Comparison of ENCODE assay signal across 11 cellular contexts in genomic region chr17:79036609-79037008, GRCh38. TPM values are rescaled to one million over a fixed set of nuclear protein-coding genes. Genes with fewer than 3 reads are reported as not detected.
DNase-seq lines count a peak whose midpoint lies in the region; ATAC-seq, FAIRE-seq and TF ChIP-seq lines count a peak whose summit lies in the region.
"Had no signal": no experiment of that assay in that cellular context is flagged by ENCODE, and none has a peak within 500 bp of the region (broad histone marks: within the 10 kb centered on the region; RNA-seq: fewer than 3 reads in every experiment).

No MANE protein-coding gene starts in this region.

- FAIRE-seq in D721Med (lab: Jason Lieb, UNC), result peak; percentile 55

- DNase-seq in D721Med (ENCODE audit: insufficient read length, low spot score) (peak; percentile 64), PC-9 (peak in 1 of 2 experiments; percentile 77), fibroblast of gingiva (ENCODE audit: low read depth) (peak; percentile 93), psoas muscle (no peak), T1000 (lab: John Stamatoyannopoulos, UW) (no peak), OCI-M2 (lab: John Stamatoyannopoulos, UW; ENCODE audit: unreplicated experiment) (no peak), NCI-H510A treated with DMSO at 0.1 percent for 48 hours (lab: John Stamatoyannopoulos, UW) (no peak)
- no peak for DNase-seq in stimulated activated naive B cell treated with anti-CD40 and anti-IgM and Interleukin-4, amounts not matched to agents 10 μg/mL and 1 μg/mL and 100 μg/mL, for 72 hours
- DNase-seq: NCI-H2107 had no signal

- no peaks in the 10 kb centered on the region for H4K20me1 ChIP-seq in PC-9 (ENCODE audit: insufficient read depth)

- no peak overlapping the region for H3K27ac Mint-ChIP-seq in stimulated activated naive B cell treated with anti-CD40 and anti-IgM and Interleukin-4, amounts not matched to agents 10 μg/mL and 1 μg/mL and 100 μg/mL, for 72 hours

- H3K9me3 ChIP-seq in PC-9 (ENCODE audit: insufficient read depth, low read depth), result no peaks in the 10 kb centered on the region
- H3K9me3 ChIP-seq in psoas muscle, result no peaks in the 10 kb centered on the region
- H3K9me3 ChIP-seq: right atrium auricular region, uterus had no signal

- no peaks in the 10 kb centered on the region for H3K36me3 Mint-ChIP-seq in stimulated activated naive B cell treated with anti-CD40 and anti-IgM and Interleukin-4, amounts not matched to agents 10 μg/mL and 1 μg/mL and 100 μg/mL, for 72 hours

- H3K79me2 ChIP-seq in PC-9 (ENCODE audit: low read depth), result no peaks in the 10 kb centered on the region

- H3K9me3 Mint-ChIP-seq in stimulated activated naive B cell treated with anti-CD40 and anti-IgM and Interleukin-4, amounts not matched to agents 10 μg/mL and 1 μg/mL and 100 μg/mL, for 72 hours, result no peaks in the 10 kb centered on the region

- no peaks in the 10 kb centered on the region for H3K4me1 Mint-ChIP-seq in stimulated activated naive B cell treated with anti-CD40 and anti-IgM and Interleukin-4, amounts not matched to agents 10 μg/mL and 1 μg/mL and 100 μg/mL, for 72 hours

- BruUV-seq in PC-9 (replicated peaks; lab: Mats Ljungman, UMichigan), result no TSS peak

- H3F3A ChIP-seq in PC-9 (ENCODE audit: insufficient read depth, low read depth), result peaks cover 9% of the 10 kb centered on the region

- H3K4me2 ChIP-seq in PC-9, result peak overlapping the region; percentile 42

- H3K27me3 Mint-ChIP-seq in stimulated activated naive B cell treated with anti-CD40 and anti-IgM and Interleukin-4, amounts not matched to agents 10 μg/mL and 1 μg/mL and 100 μg/mL, for 72 hours, result peaks cover 15 to 18% of the 10 kb centered on the region in 2 donors

- POLR2A ChIA-PET in PC-9 (lab: Charles Lee; ENCODE audit: unreplicated experiment), result interaction anchor here (1.4 kb wide), 1 partner anchor 10 kb away, joined by 15 read pairs; no protein-coding TSS in a partner anchor

- intact Hi-C loops in PC-9 (cut with micrococcal nuclease; ENCODE audit: unreplicated experiment) (no loop called here), psoas muscle (cut with DNase I) (no loop called here)

- H3K4me1 ChIP-seq in PC-9 (replicated peaks; ENCODE audit: insufficient read depth) (peaks cover 26% of the 10 kb centered on the region), psoas muscle (peaks cover 11% of the 10 kb centered on the region)
- H3K4me1 ChIP-seq: uterus had no signal

- CTCF ChIA-PET in PC-9 (lab: Charles Lee), result interaction anchor here (0.5 to 1.2 kb wide), 5 partner anchors 10 to 357 kb away, joined by 3 to 5 read pairs (median 4); no protein-coding TSS in a partner anchor

- 0 out of 2 replicates have a peak overlapping the region, but pooled peaks have one; percentile 32 for H3K27ac ChIP-seq in PC-9
- peak overlapping the region; percentile 30 for H3K27ac ChIP-seq in psoas muscle

- no peak overlapping the region for H2AFZ ChIP-seq in PC-9

- H3K9me2 ChIP-seq in PC-9 (ENCODE audit: insufficient read depth), result no peaks in the 10 kb centered on the region

- peak; percentile 57 to 80 (median 76) for ATAC-seq in psoas muscle
- no peak for ATAC-seq in stimulated activated naive B cell treated with anti-CD40 and anti-IgM and Interleukin-4, amounts not matched to agents 10 μg/mL and 1 μg/mL and 100 μg/mL, for 72 hours (replicated peaks)

- no peak overlapping the region for H3K4me3 Mint-ChIP-seq in stimulated activated naive B cell treated with anti-CD40 and anti-IgM and Interleukin-4, amounts not matched to agents 10 μg/mL and 1 μg/mL and 100 μg/mL, for 72 hours

- no peaks in the 10 kb centered on the region for H3K27me3 ChIP-seq in PC-9 (ENCODE audit: insufficient read depth, low read depth)
- H3K27me3 ChIP-seq in psoas muscle (ENCODE audit: insufficient read depth in 3 of 3, low read length in 2 of 3), result peaks cover 0 to 9% (median 0%) of the 10 kb centered on the region in 3 donors
- H3K27me3 ChIP-seq: right atrium auricular region, uterus had no signal

- no peaks in the 10 kb centered on the region for H3K36me3 ChIP-seq in PC-9 (ENCODE audit: low read depth)
- H3K36me3 ChIP-seq in psoas muscle (ENCODE audit: insufficient read depth in 1 of 2, low read depth in 1 of 2), result no peaks in the 10 kb centered on the region
- H3K36me3 ChIP-seq: uterus had no signal

- TF ChIP-seq CTCF in D721Med (IDR thresholded peaks at IDR 0.05; ENCODE audit: insufficient read depth, missing control alignments) (no peak), PC-9 (conservative IDR thresholded peaks at IDR 0.05) (no peak), psoas muscle (IDR thresholded peaks at IDR 0.05) (no peak)

- WGBS in psoas muscle, 3 donors, result 60 to 71% (median 63%) methylated on average over 2 of the region's 2 CpGs

- H3K4me3 ChIP-seq in PC-9 (no peak overlapping the region), psoas muscle (no peak overlapping the region)
- H3K4me3 ChIP-seq: right atrium auricular region, uterus had no signal

RNA-seq across cellular contexts. Expression of gene C1QTNF1, which starts 12.6 kb away (rescaled TPM):
- total RNA-seq in PC-9 (2021) (3.4 and 3.9 TPM in 2 replicates), psoas muscle (10 to 100 TPM; 10.5 to 22.8 (median 16.9) TPM)
- polyA plus RNA-seq in psoas muscle, result 10 to 100 TPM; 12.2 to 22.6 (median 16.4) TPM

RNA-seq across cellular contexts. Expression of gene CANT1, which starts 27.0 kb away (rescaled TPM):
- 116 and 183 TPM in 2 replicates for total RNA-seq in PC-9 (2021)
- 10 to 100 TPM; 19.1 to 27.7 (median 21.0) TPM for total RNA-seq in psoas muscle
- 10 to 100 TPM; 10.2 to 34.3 (median 29.5) TPM for polyA plus RNA-seq in psoas muscle

RNA-seq across cellular contexts. Expression of gene ENGASE, which starts 38.0 kb away (rescaled TPM):
- total RNA-seq in PC-9 (2021) (15.7 and 19.5 TPM in 2 replicates), psoas muscle (10 to 100 TPM; 26.7 to 80.8 (median 50.8) TPM)
- 10 to 100 TPM in 2 of 3 donors, 1 to 10 TPM in 1; 7.5 to 24.1 (median 12.4) TPM for polyA plus RNA-seq in psoas muscle

RNA-seq across cellular contexts. Expression of gene LGALS3BP, which starts 56.9 kb away (rescaled TPM):
- total RNA-seq in PC-9 (2021) (507 and 685 TPM in 2 replicates), psoas muscle (10 to 100 TPM; 12.9 to 35.5 (median 22.0) TPM)
- polyA plus RNA-seq in psoas muscle, result 10 to 100 TPM in 1 of 3 donors, 1 to 10 TPM in 2; 8.9 to 14.9 (median 8.9) TPM

Comparison
In these comparisons a context has a peak if more than half of its experiments do, and no peak if none do; other contexts are left out.
1. DNase-seq: peak in D721Med (single experiment) and fibroblast of gingiva (single experiment); none in psoas muscle (0 of 2), T1000 (single experiment), OCI-M2 (single experiment), NCI-H510A treated with DMSO at 0.1 percent for 48 hours (single experiment) and stimulated activated naive B cell treated with anti-CD40 and anti-IgM and Interleukin-4, amounts not matched to agents 10 μg/mL and 1 μg/mL and 100 μg/mL, for 72 hours (single experiment).
2. ATAC-seq: peak in psoas muscle (4 of 4); none in stimulated activated naive B cell treated with anti-CD40 and anti-IgM and Interleukin-4, amounts not matched to agents 10 μg/mL and 1 μg/mL and 100 μg/mL, for 72 hours (0 of 2).